ENCODE assay signal across 8 cellular contexts in genomic region chr11:58927393-58928081, GRCh38. TPM values are rescaled to one million over a fixed set of nuclear protein-coding genes. Genes with fewer than 3 reads are reported as not detected.
DNase-seq lines count a peak whose midpoint lies in the region; ATAC-seq, FAIRE-seq and TF ChIP-seq lines count a peak whose summit lies in the region.

No MANE protein-coding gene starts in this region.

- no peak for TF ChIP-seq EP300 in GM12878 (IDR thresholded peaks at IDR 0.05; ENCODE audit: borderline replicate concordance in 1 of 2, control insufficient read depth in 1 of 2, low read depth in 2 of 2, low read length in 2 of 2)

- peak overlapping the region; percentile 76 for H3K27ac Mint-ChIP-seq in Caco-2 (ENCODE audit: unreplicated experiment)
- H3K27ac Mint-ChIP-seq in naive B cell = peak overlapping the region in 3 of 6 donors; percentile 24 to 57 (median 48)

- TF ChIP-seq RAD21 in GM12878 (IDR thresholded peaks at IDR 0.05; ENCODE audit: insufficient read depth, low read depth, low read length) = no peak

- H3K4me1 Mint-ChIP-seq in Caco-2 (ENCODE audit: low read depth, unreplicated experiment) = peaks cover 55% of the 10 kb centered on the region
- H3K4me1 Mint-ChIP-seq in naive B cell = peaks cover 16 to 25% (median 23%) of the 10 kb centered on the region in 3 donors

- no peaks in the 10 kb centered on the region for H3K36me3 ChIP-seq in Caco-2 (ENCODE audit: control insufficient read depth, insufficient read depth, low read length)
- H3K36me3 ChIP-seq in GM12878 (ENCODE audit: control insufficient read depth in 2 of 2, insufficient read depth in 2 of 2, low read length in 1 of 2) = no peaks in the 10 kb centered on the region

- H4K20me1 ChIP-seq in GM12878 (ENCODE audit: control insufficient read depth, insufficient read depth) = no peaks in the 10 kb centered on the region

- no peaks in the 10 kb centered on the region for H3K9me3 ChIP-seq in Caco-2
- H3K9me3 ChIP-seq in GM12878 (replicated peaks; ENCODE audit: control insufficient read depth, insufficient read depth, low read length) = no peaks in the 10 kb centered on the region

- H3K4me3 ChIP-seq in Caco-2 (ENCODE audit: low read depth, low read length) (peak overlapping the region; percentile 32), GM12878 (no peak overlapping the region)

- BruUV-seq in Caco-2 (replicated peaks; lab: Mats Ljungman, UMichigan) = no TSS peak
- BruUV-seq in GM12878 (replicated peaks; lab: Mats Ljungman, UMichigan) = no TSS peak

- H3K9me3 Mint-ChIP-seq in Caco-2 (ENCODE audit: unreplicated experiment) = peaks cover under 1% of the 10 kb centered on the region
- no peaks in the 10 kb centered on the region for H3K9me3 Mint-ChIP-seq in naive B cell

- WGBS in GM12878 (ENCODE audit: insufficient coverage, insufficient replicate concordance, low lambda C conversion rate, missing lambda C conversion rate) = 4% methylated on average over 15 of the region's 15 CpGs

- DNase-seq in Caco-2 = peak; percentile 86 to 92
- DNase-seq in NCI-H1048 (lab: John Stamatoyannopoulos, UW) = peak; percentile 30
- no peak for DNase-seq in GM12878 (ENCODE audit: low read depth, low spot score)
- no peak for DNase-seq in naive B cell
- DNase-seq in NCI-H2107 treated with DMSO at 0.1 percent for 48 hours (lab: John Stamatoyannopoulos, UW; ENCODE audit: unreplicated experiment) = no peak
- no peak for DNase-seq in activated CD8-positive, alpha-beta memory T cell treated with anti-CD3 and anti-CD28 coated beads, Interleukin-2, amount 50 U/mL, for 4 hours

- H3K27me3 ChIP-seq in Caco-2 (replicated peaks; ENCODE audit: control insufficient read depth, insufficient read depth, low read length) = no peaks in the 10 kb centered on the region
- H3K27me3 ChIP-seq in GM12878 (replicated peaks in 1 of 2; ENCODE audit: control insufficient read depth in 2 of 2, insufficient read depth in 2 of 2, low read length in 1 of 2) = peaks cover 1 to 6% of the 10 kb centered on the region in 2 experiments; a peak in 2 of 4 replicates

- no peak overlapping the region for H3K9ac ChIP-seq in GM12878 (ENCODE audit: control insufficient read depth, insufficient read depth, low read length)

- TF ChIP-seq CTCF in Caco-2 (IDR thresholded peaks at IDR 0.05; ENCODE audit: insufficient read depth in 1 of 2, low read depth in 1 of 2, low read length in 1 of 2, severe bottlenecking in 1 of 2, unreplicated experiment in 1 of 2) = no peak
- no peak for TF ChIP-seq CTCF in GM12878 (IDR thresholded peaks at IDR 0.05 in 2 of 3, conservative IDR thresholded peaks at IDR 0.05 in 1 of 3; ENCODE audit: control insufficient read depth in 2 of 3, extremely low read depth in 1 of 3, insufficient read depth in 1 of 3, low read depth in 3 of 3, low read length in 3 of 3)

- SMC1A ChIA-PET in GM12878 (lab: Charles Lee; ENCODE audit: uncharacterized antibody, unreplicated experiment) = interaction anchor here (1.2 kb wide), 1 partner anchor 9 kb away, joined by 4 read pairs; no protein-coding TSS in a partner anchor

- FAIRE-seq in GM12878 (lab: Jason Lieb, UNC) = no peak

- H3K4me3 Mint-ChIP-seq in Caco-2 (ENCODE audit: unreplicated experiment) (peak overlapping the region; percentile 76), naive B cell (peak overlapping the region in 7 of 8 donors; percentile 56 to 81 (median 65))

- RAD21 ChIA-PET in GM12878 (lab: Charles Lee; ENCODE audit: unreplicated experiment) = interaction anchor here (1.5 kb wide), 1 partner anchor 26 kb away, joined by 3 read pairs; no protein-coding TSS in a partner anchor

- CTCF ChIA-PET in Caco-2 (lab: Charles Lee) (interaction anchor here (0.9 to 4.3 kb wide), 2 partner anchors 27 to 131 kb away, joined by 5 to 26 read pairs; no protein-coding TSS in a partner anchor), GM12878 (lab: Yijun Ruan, JAX) (interaction anchor here (1.0 kb wide), 3 partner anchors 26 to 351 kb away, joined by 3 read pairs; no protein-coding TSS in a partner anchor)

- in situ Hi-C loops in GM12878 (cut with MboI) = no loop called here

- H3K27me3 Mint-ChIP-seq in Caco-2 (ENCODE audit: insufficient read depth, unreplicated experiment) = no peaks in the 10 kb centered on the region
- H3K27me3 Mint-ChIP-seq in naive B cell = peaks cover 0 to 6% (median 3%) of the 10 kb centered on the region in 3 donors

- no peak overlapping the region for H3K4me2 ChIP-seq in GM12878 (ENCODE audit: control insufficient read depth, insufficient read depth)

- POLR2A ChIA-PET in Caco-2 (lab: Charles Lee) = interaction anchor here (1.0 to 1.5 kb wide), 4 partner anchors 47 to 217 kb away, joined by 3 to 6 read pairs (median 4); partner anchors contain the start of gene FAM111B
- POLR2A ChIA-PET in GM12878 (lab: Charles Lee) = no interaction called here

- no peak for TF ChIP-seq POLR2A in GM12878 (IDR thresholded peaks at IDR 0.05; ENCODE audit: low read depth, low read length)

- ATAC-seq in GM12878 (peak; percentile 55; the same call in 2 of the 3 replicates), naive B cell (ENCODE audit: low read depth in 2 of 2) (peak; percentile 64 to 74), HG03159 (IDR thresholded peaks at IDR 0.05; ENCODE audit: unreplicated experiment) (no peak), HG03135 (IDR thresholded peaks at IDR 0.05; ENCODE audit: unreplicated experiment) (no peak)

- H2AFZ ChIP-seq in GM12878 (ENCODE audit: control insufficient read depth, low read depth, low read length) = no peak overlapping the region

- H3K27ac ChIP-seq in GM12878 (ENCODE audit: control insufficient read depth, insufficient read depth) = no peak overlapping the region

- peaks cover 67% of the 10 kb centered on the region for H3K4me1 ChIP-seq in Caco-2
- no peaks in the 10 kb centered on the region for H3K4me1 ChIP-seq in GM12878 (ENCODE audit: control insufficient read depth, insufficient read depth, low read length)

- no peaks in the 10 kb centered on the region for H3K36me3 Mint-ChIP-seq in Caco-2 (ENCODE audit: insufficient read depth, unreplicated experiment)
- H3K36me3 Mint-ChIP-seq in naive B cell = no peaks in the 10 kb centered on the region

- intact Hi-C loops in Caco-2 (cut with micrococcal nuclease; ENCODE audit: unreplicated experiment) = loop anchor here (1.0 to 5.0 kb wide), 4 partner anchors 18 to 215 kb away; partner anchors contain the start of gene FAM111A
- intact Hi-C loops in GM12878 (cut with micrococcal nuclease; ENCODE audit: unreplicated experiment) = no loop called here

- H3K79me2 ChIP-seq in GM12878 (ENCODE audit: control insufficient read depth, insufficient read depth, low read length) = no peaks in the 10 kb centered on the region

TF ChIP-seq in GM12878, 131 proteins besides CTCF, POLR2A, EP300 and RAD21 (continues in another document):
- TF ChIP-seq ESRRA (IDR thresholded peaks at IDR 0.05; ENCODE audit: low read length) (no peak), SREBF1 (IDR thresholded peaks at IDR 0.05; ENCODE audit: low read length) (no peak), SMAD5 (IDR thresholded peaks at IDR 0.05; ENCODE audit: low read depth) (no peak), PBX3 (IDR thresholded peaks at IDR 0.05; ENCODE audit: insufficient replicate concordance, low read depth, low read length) (no peak), JUND (IDR thresholded peaks at IDR 0.05; ENCODE audit: low read depth, low read length) (no peak)
- TF ChIP-seq, protein P1, sequence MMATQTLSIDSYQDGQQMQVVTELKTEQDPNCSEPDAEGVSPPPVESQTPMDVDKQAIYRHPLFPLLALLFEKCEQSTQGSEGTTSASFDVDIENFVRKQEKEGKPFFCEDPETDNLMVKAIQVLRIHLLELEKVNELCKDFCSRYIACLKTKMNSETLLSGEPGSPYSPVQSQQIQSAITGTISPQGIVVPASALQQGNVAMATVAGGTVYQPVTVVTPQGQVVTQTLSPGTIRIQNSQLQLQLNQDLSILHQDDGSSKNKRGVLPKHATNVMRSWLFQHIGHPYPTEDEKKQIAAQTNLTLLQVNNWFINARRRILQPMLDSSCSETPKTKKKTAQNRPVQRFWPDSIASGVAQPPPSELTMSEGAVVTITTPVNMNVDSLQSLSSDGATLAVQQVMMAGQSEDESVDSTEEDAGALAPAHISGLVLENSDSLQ (IDR thresholded peaks at IDR 0.05) = no peak

RNA-seq across cellular contexts. Expression of gene GLYATL1, which starts 11.8 kb away (rescaled TPM):
- 1.5 and 4.0 TPM in 2 replicates for total RNA-seq in Caco-2 (2022)
- total RNA-seq in GM12878 (2013; cell fraction: nucleolus; rRNA removed) = not detected in 2 replicates
- not detected in 2 replicates for total RNA-seq in GM12878 (2014; rRNA removed)
- total RNA-seq in GM12878 (2014; rRNA removed; fragmentation: Illumina TruSeq; extraction: Trizol) = not detected in 2 replicates
- not detected in 2 replicates for total RNA-seq in GM12878 (2021)
- polyA plus RNA-seq in GM12878 (2011; ENCODE audit: low read depth) = not detected
- polyA plus RNA-seq in GM12878 (2011; rRNA removed) = not detected in 2 replicates
- not detected in 2 replicates for polyA plus RNA-seq in GM12878 (2011; cell fraction: cytosol; rRNA removed)
- polyA plus RNA-seq in GM12878 (2011; cell fraction: nucleus; rRNA removed) = not detected in 2 replicates
- not detected in 2 replicates for polyA plus RNA-seq in GM12878 (2012)
- not detected in 2 replicates for polyA plus RNA-seq in GM12878 (2014; fragmentation: Illumina TruSeq; extraction: Trizol)
- not detected for polyA plus RNA-seq in GM12878 (2014; fragmentation: Nextera tagmentation; extraction: Ambion mirVana)
- not detected in 2 replicates for polyA plus RNA-seq in GM12878 (2014; rRNA removed)
- polyA plus RNA-seq in GM12878 (2016; fragmentation: Nextera tagmentation; extraction: Ambion mirVana) = not detected
- not detected in 2 replicates for polyA minus RNA-seq in GM12878 (2011; rRNA and poly(A)+ RNA removed)
- polyA minus RNA-seq in GM12878 (2011; cell fraction: cytosol; rRNA and poly(A)+ RNA removed) = not detected in 2 replicates
- polyA minus RNA-seq in GM12878 (2011; cell fraction: nucleus; rRNA and poly(A)+ RNA removed) = not detected in 2 replicates
- polyA plus RNA-seq in naive B cell (ENCODE audit: low read depth in 6 of 6) = under 1 TPM in 5 of 6 donors, not detected in 1; 0.15 to 0.79 (median 0.31) TPM

Comparison
In these comparisons a context has a peak if more than half of its experiments do, and no peak if none do; other contexts are left out.
1. DNase-seq: peak in Caco-2 (2 of 2) and NCI-H1048 (single experiment); none in GM12878 (single experiment), naive B cell (single experiment), NCI-H2107 treated with DMSO at 0.1 percent for 48 hours (single experiment) and activated CD8-positive, alpha-beta memory T cell treated with anti-CD3 and anti-CD28 coated beads, Interleukin-2, amount 50 U/mL, for 4 hours (single experiment).
2. ATAC-seq: peak in GM12878 (single experiment) and naive B cell (2 of 2); none in HG03159 (single experiment) and HG03135 (single experiment).